Comparison of ENCODE assay signal across 8 cellular contexts in genomic region chr2:234952270-234953115, GRCh38. TPM values are rescaled to one million over a fixed set of nuclear protein-coding genes. Genes with fewer than 3 reads are reported as not detected.
DNase-seq lines count a peak whose midpoint lies in the region; ATAC-seq and TF ChIP-seq lines count a peak whose summit lies in the region.

No MANE protein-coding gene starts in this region.

- H3K9me3 ChIP-seq in neuron (ENCODE audit: low read length) = peaks cover 11% of the 10 kb centered on the region

- H3K4me3 ChIP-seq in fibroblast of the aortic adventitia (ENCODE audit: low read depth, low read length) (peak overlapping the region; percentile 84), neuron (ENCODE audit: low read length) (peak overlapping the region; percentile 97)

- DNase-seq in DMS 273 (lab: John Stamatoyannopoulos, UW; ENCODE audit: unreplicated experiment) (peak; percentile 56), DMS 273 treated with DMSO at 0.1 percent for 48 hours (lab: John Stamatoyannopoulos, UW) (no peak), fibroblast of the aortic adventitia (ENCODE audit: low read depth) (no peak), SKM-1 (lab: John Stamatoyannopoulos, UW; ENCODE audit: unreplicated experiment) (no peak), NCI-H510A (lab: John Stamatoyannopoulos, UW) (no peak)
- no peak for DNase-seq in activated CD4-positive, CD25-positive, alpha-beta regulatory T cell (lab: John Stamatoyannopoulos, UW)

- no peak for TF ChIP-seq CTCF in fibroblast of the aortic adventitia (IDR thresholded peaks at IDR 0.05; ENCODE audit: insufficient read depth, low read length)

- no peak overlapping the region for H2AFZ ChIP-seq in neuron (ENCODE audit: low read depth, low read length)

- ATAC-seq in SK-N-SH treated with all-trans-retinoic acid at 6 μM for 48 hours = peak; percentile 9

- H3K36me3 ChIP-seq in neuron (ENCODE audit: insufficient read depth, low read length) = peaks cover 12% of the 10 kb centered on the region

- peaks cover 33% of the 10 kb centered on the region for H3K4me1 ChIP-seq in neuron (ENCODE audit: insufficient read depth, low read length)

- no peaks in the 10 kb centered on the region for H3K27me3 ChIP-seq in neuron (ENCODE audit: insufficient read depth, low read length)

TF ChIP-seq in SK-N-SH treated with all-trans-retinoic acid at 6 μM for 48 hours, 23 proteins besides CTCF, POLR2A, EP300 and RAD21:
- TF ChIP-seq ISL1 (CRISPR knock-in tag; IDR thresholded peaks at IDR 0.05) (no peak), ZNF70 (CRISPR knock-in tag; IDR thresholded peaks at IDR 0.05) (no peak), POU6F1 (CRISPR knock-in tag; IDR thresholded peaks at IDR 0.05; ENCODE audit: borderline replicate concordance, low read depth) (no peak), ZFP3 (CRISPR knock-in tag; IDR thresholded peaks at IDR 0.05) (no peak)

RNA-seq across cellular contexts. Expression of gene SH3BP4, which starts 0.7 kb away (rescaled TPM):
- total RNA-seq in fibroblast of the aortic adventitia (ENCODE audit: low replicate concordance) = 32.2 and 49.7 TPM in 2 replicates
